ENCODE assay signal across 8 cellular contexts in the genomic region with DNA sequence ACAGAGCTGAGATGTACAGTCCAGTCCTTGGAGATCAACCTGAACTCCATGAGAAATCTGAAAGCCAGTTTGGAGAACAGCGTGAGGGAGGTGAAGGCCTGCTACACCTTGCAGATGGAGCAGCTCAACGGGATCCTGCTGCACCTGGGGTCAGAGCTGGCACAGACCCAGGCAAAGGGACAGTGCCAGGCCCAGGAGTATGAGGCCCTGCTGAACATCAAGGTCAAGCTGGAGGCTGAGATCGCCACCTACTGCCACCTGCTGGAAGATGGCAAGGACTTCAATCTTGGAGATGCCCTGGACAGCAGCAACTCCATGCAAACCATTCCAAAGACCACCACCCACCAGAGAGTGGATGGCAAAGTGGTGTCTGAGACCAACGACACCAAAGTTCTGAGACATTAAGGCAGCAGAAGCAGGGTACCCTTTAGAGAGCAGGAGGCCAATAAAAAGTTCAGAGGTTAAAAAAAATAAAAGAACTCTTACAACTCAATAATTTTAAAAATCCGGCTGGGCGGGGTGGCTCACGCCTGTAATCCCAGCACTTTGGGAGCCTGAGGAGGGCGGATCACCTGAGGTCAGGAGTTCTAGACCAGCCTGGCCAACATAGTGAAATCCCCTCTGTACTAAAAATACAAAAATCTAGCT.
DNase-seq lines count a peak whose midpoint lies in the region; ATAC-seq and TF ChIP-seq lines count a peak whose summit lies in the region.

No MANE protein-coding gene starts in this region.

- H2BK120ac ChIP-seq in H9 (ENCODE audit: low read depth, low read length, poor library complexity, severe bottlenecking): no peak overlapping the region

- no peak overlapping the region for H2BK12ac ChIP-seq in H9 (ENCODE audit: insufficient read length, low read depth, low read length)

- no peak overlapping the region for H2BK15ac ChIP-seq in H9 (ENCODE audit: low read depth, low read length)

- POLR2A ChIA-PET in WTC11 (lab: Charles Lee): no interaction called here

- no peak overlapping the region for H3K9ac ChIP-seq in H9 (ENCODE audit: extremely low read depth, insufficient read length, low read length)

- H3K27me3 ChIP-seq in H9 (ENCODE audit: insufficient read depth, low read length): no peaks in the 10 kb centered on the region

- H3K4me3 ChIP-seq in choroid plexus epithelial cell (ENCODE audit: low read depth, low read length): no peak overlapping the region

- H3K9me3 Mint-ChIP-seq in H9 (peaks cover 15 to 28% of the 10 kb centered on the region in 2 experiments; a peak in 4 of 5 replicates), WTC11 (peaks cover 55% of the 10 kb centered on the region)

- H2AFZ ChIP-seq in H9 (ENCODE audit: low read length): no peak overlapping the region

- H3K9me3 ChIP-seq in H9 (ENCODE audit: control insufficient read depth, low read depth, low read length): no peaks in the 10 kb centered on the region

- H3K18ac ChIP-seq in H9 (ENCODE audit: insufficient read length, low read depth, low read length): no peak overlapping the region

- H3K27me3 Mint-ChIP-seq in H9 (ENCODE audit: low read depth) (peaks cover 29% of the 10 kb centered on the region), WTC11 (ENCODE audit: low read depth) (no peaks in the 10 kb centered on the region)

- H4K91ac ChIP-seq in H9 (ENCODE audit: insufficient read length, low read depth, low read length): no peak overlapping the region

- WGBS in H9 (ENCODE audit: extremely low coverage, insufficient read length, low lambda C conversion rate): no CpG with 5 or more reads among the region's 8 CpGs

- no peaks in the 10 kb centered on the region for H3K4me1 ChIP-seq in H9 (ENCODE audit: insufficient read depth, low read length)

- H3K36me3 Mint-ChIP-seq in H9 (ENCODE audit: insufficient read depth in 1 of 3, low read depth in 3 of 3) (peaks cover 0 to 4% (median 2%) of the 10 kb centered on the region in 3 experiments; a peak in 4 of 7 replicates), WTC11 (peaks cover 2% of the 10 kb centered on the region; the same call in 1 of the 2 replicates)

- H3K4me1 Mint-ChIP-seq in H9 (no peaks in the 10 kb centered on the region), WTC11 (no peaks in the 10 kb centered on the region)

- H4K5ac ChIP-seq in H9 (ENCODE audit: insufficient read length, low read depth, low read length): no peak overlapping the region

- no peaks in the 10 kb centered on the region for H4K20me1 ChIP-seq in H9 (ENCODE audit: control insufficient read depth, insufficient read depth, insufficient read length)

- no peaks in the 10 kb centered on the region for H3K79me1 ChIP-seq in H9 (ENCODE audit: insufficient read depth, low read depth, low read length, poor library complexity, severe bottlenecking)

- H3K79me2 ChIP-seq in H9 (ENCODE audit: insufficient read depth, low read length): no peaks in the 10 kb centered on the region

- CTCF ChIA-PET in WTC11 (lab: Charles Lee): interaction anchor here (0.6 to 2.1 kb wide), 9 partner anchors 10 to 685 kb away, joined by 3 to 14 read pairs (median 5); no protein-coding TSS in a partner anchor

- H2BK5ac ChIP-seq in H9 (ENCODE audit: insufficient read length, low read length): no peak overlapping the region

- H3T11ph ChIP-seq in H9 (ENCODE audit: low read length): no peak overlapping the region

- H3K4me3 Mint-ChIP-seq in H9 (no peak overlapping the region), WTC11 (no peak overlapping the region)

- DNase-seq in AML-193 (lab: John Stamatoyannopoulos, UW) (peak; percentile 15 to 28), H9 (peak; percentile 62), WTC11 (ENCODE audit: low spot score) (peak; percentile 66), choroid plexus epithelial cell (ENCODE audit: low read depth) (peak; percentile 70), non-pigmented ciliary epithelial cell (ENCODE audit: low read depth) (peak; percentile 2), DMS114 treated with DMSO at 0.1 percent for 48 hours (lab: John Stamatoyannopoulos, UW; ENCODE audit: unreplicated experiment) (no peak)

- no peak overlapping the region for H3K14ac ChIP-seq in H9 (ENCODE audit: insufficient read depth, low read length)

- no peak overlapping the region for H4K8ac ChIP-seq in H9 (replicated peaks; ENCODE audit: insufficient read length, low read depth, low read length)

- H3K23ac ChIP-seq in H9 (ENCODE audit: insufficient read length, low read depth, low read length): no peak overlapping the region

- H2BK20ac ChIP-seq in H9 (ENCODE audit: low read depth, low read length, poor library complexity, severe bottlenecking): no peak overlapping the region

- ATAC-seq in WTC11 (no peak), HG03095 (IDR thresholded peaks at IDR 0.05; ENCODE audit: unreplicated experiment) (no peak), GM18909 (IDR thresholded peaks at IDR 0.05; ENCODE audit: poor library complexity, unreplicated experiment) (no peak)

- H2AK5ac ChIP-seq in H9 (ENCODE audit: insufficient read length, low read length): no peak overlapping the region

- peak; percentile 74 for TF ChIP-seq CTCF in H9 (conservative IDR thresholded peaks at IDR 0.05)
- TF ChIP-seq CTCF in WTC11 (IDR thresholded peaks at IDR 0.05): no peak
- peak; percentile 80 for TF ChIP-seq CTCF in choroid plexus epithelial cell (conservative IDR thresholded peaks at IDR 0.05; ENCODE audit: low read depth, low read length)

- H3K27ac ChIP-seq in H9 (ENCODE audit: insufficient read length, low read depth, low read length): no peak overlapping the region

- no peak overlapping the region for H3K4me2 ChIP-seq in H9 (ENCODE audit: insufficient read depth, insufficient read length, low read length)

- no peaks in the 10 kb centered on the region for H3K23me2 ChIP-seq in H9 (ENCODE audit: insufficient read length, low read depth, low read length, poor library complexity, severe bottlenecking)

- H3K27ac Mint-ChIP-seq in H9 (no peak overlapping the region), WTC11 (no peak overlapping the region)

- no peak overlapping the region for H3K56ac ChIP-seq in H9 (ENCODE audit: insufficient read length, low read depth, low read length)

- no peak overlapping the region for H3K4ac ChIP-seq in H9 (ENCODE audit: low read depth, low read length)

TF ChIP-seq in WTC11, 78 proteins besides CTCF, POLR2A, EP300 and RAD21:
- TF ChIP-seq OVOL2 (CRISPR knock-in tag; IDR thresholded peaks at IDR 0.05; ENCODE audit: borderline replicate concordance) (no peak), ZNF512 (CRISPR knock-in tag; IDR thresholded peaks at IDR 0.05; ENCODE audit: borderline replicate concordance) (no peak), SMAD3 (CRISPR knock-in tag; IDR thresholded peaks at IDR 0.05; ENCODE audit: borderline replicate concordance) (no peak), USF1 (CRISPR knock-in tag; IDR thresholded peaks at IDR 0.05) (no peak), NR1H2 (CRISPR knock-in tag; IDR thresholded peaks at IDR 0.05) (no peak), ZNF121 (CRISPR knock-in tag; IDR thresholded peaks at IDR 0.05) (no peak)
